Comparison of ENCODE assay signal across 8 cellular contexts in genomic region chr10:101120884-101121660, GRCh38. TPM values are rescaled to one million over a fixed set of nuclear protein-coding genes. Genes with fewer than 3 reads are reported as not detected.
DNase-seq lines count a peak whose midpoint lies in the region; ATAC-seq and TF ChIP-seq lines count a peak whose summit lies in the region.

No MANE protein-coding gene starts in this region.

- CTCF ChIA-PET in MCF 10A (lab: Yijun Ruan, JAX), result interaction anchor here (0.6 to 2.9 kb wide), 2 partner anchors 21 to 207 kb away, joined by 3 to 13 read pairs; no protein-coding TSS in a partner anchor
- CTCF ChIA-PET in PC-3 (lab: Charles Lee), result no interaction called here

- H3K9me2 ChIP-seq in PC-3 (replicated peaks; ENCODE audit: low read length), result no peaks in the 10 kb centered on the region

- H3K4me1 ChIP-seq in breast epithelium, result peaks cover 3 to 11% of the 10 kb centered on the region in 2 donors
- H3K4me1 ChIP-seq in PC-3 (ENCODE audit: insufficient read depth, low read length), result no peaks in the 10 kb centered on the region; the same call in 1 of the 2 replicates

- peaks cover 0 to 73% of the 10 kb centered on the region in 2 donors for H3K27me3 ChIP-seq in breast epithelium
- peaks cover 9% of the 10 kb centered on the region; the same call in 1 of the 2 replicates for H3K27me3 ChIP-seq in PC-3 (ENCODE audit: low read length)

- peaks cover 48% of the 10 kb centered on the region for H3K27me3 Mint-ChIP-seq in MCF 10A (ENCODE audit: insufficient read depth, unreplicated experiment)
- H3K27me3 Mint-ChIP-seq in activated T-helper 2 cell treated with anti-CD3 and anti-CD28 coated beads, Interferon-gamma antibody, Interleukin-2, Interleukin-4, amounts not matched to agents 10 μg/mL and 5 μg/mL and 100 μg/mL, durations not matched to agents 14 hours and 24 hours and 36 hours (ENCODE audit: low read depth), result peaks cover 67% of the 10 kb centered on the region

- H4K20me1 ChIP-seq in PC-3 (ENCODE audit: low read length), result no peaks in the 10 kb centered on the region

- H3F3A ChIP-seq in PC-3 (ENCODE audit: low read length, unreplicated experiment), result no peaks in the 10 kb centered on the region

- no peak overlapping the region for H3K9ac ChIP-seq in PC-3 (ENCODE audit: low read length)

- H3K4me2 ChIP-seq in PC-3 (ENCODE audit: low read length), result no peak overlapping the region

- POLR2A ChIA-PET in MCF 10A (lab: Yijun Ruan, JAX) (no interaction called here), PC-3 (lab: Charles Lee; ENCODE audit: unreplicated experiment) (no interaction called here)

- H3K36me3 Mint-ChIP-seq in MCF 10A (ENCODE audit: insufficient read depth, unreplicated experiment), result no peaks in the 10 kb centered on the region
- no peaks in the 10 kb centered on the region for H3K36me3 Mint-ChIP-seq in activated T-helper 2 cell treated with anti-CD3 and anti-CD28 coated beads, Interferon-gamma antibody, Interleukin-2, Interleukin-4, amounts not matched to agents 10 μg/mL and 5 μg/mL and 100 μg/mL, durations not matched to agents 14 hours and 24 hours and 36 hours (ENCODE audit: low read depth)
- no peaks in the 10 kb centered on the region for H3K36me3 Mint-ChIP-seq in stimulated activated effector memory CD8-positive, alpha-beta T cell treated with anti-CD3 and anti-CD28 coated beads, Interleukin-12 subunit alpha, Interleukin-12 subunit beta, amount 100 ng/mL, for 72 hours

- DNase-seq in breast epithelium (ENCODE audit: low spot score in 2 of 2), result no peak
- DNase-seq in MCF 10A (ENCODE audit: unreplicated experiment), result no peak
- DNase-seq in activated T-helper 2 cell treated with anti-CD3 and anti-CD28 coated beads, Interferon-gamma antibody, Interleukin-2, Interleukin-4, amounts not matched to agents 10 μg/mL and 5 μg/mL and 100 μg/mL, durations not matched to agents 14 hours and 24 hours and 36 hours (ENCODE audit: low spot score), result no peak
- no peak for DNase-seq in stimulated activated effector memory CD8-positive, alpha-beta T cell treated with anti-CD3 and anti-CD28 coated beads, Interleukin-12 subunit alpha, Interleukin-12 subunit beta, amount 100 ng/mL, for 72 hours (ENCODE audit: low spot score in 2 of 2)
- DNase-seq in PC-3, result no peak
- DNase-seq in SIG-M5 (lab: John Stamatoyannopoulos, UW), result no peak
- no peak for DNase-seq in NCI-H345 treated with DMSO at 0.1 percent for 48 hours (lab: John Stamatoyannopoulos, UW; ENCODE audit: unreplicated experiment)

- TF ChIP-seq CTCF in breast epithelium (IDR thresholded peaks at IDR 0.05) (no peak), MCF 10A (IDR thresholded peaks at IDR 0.05; ENCODE audit: unreplicated experiment) (no peak), PC-3 (conservative IDR thresholded peaks at IDR 0.05; ENCODE audit: low read depth, low read length) (no peak)

- H3K36me3 ChIP-seq in breast epithelium, result no peaks in the 10 kb centered on the region
- no peaks in the 10 kb centered on the region for H3K36me3 ChIP-seq in PC-3 (ENCODE audit: low read depth, low read length)

- no peak overlapping the region for H3K4me3 Mint-ChIP-seq in MCF 10A (ENCODE audit: unreplicated experiment)
- peak overlapping the region; percentile 85 for H3K4me3 Mint-ChIP-seq in activated T-helper 2 cell treated with anti-CD3 and anti-CD28 coated beads, Interferon-gamma antibody, Interleukin-2, Interleukin-4, amounts not matched to agents 10 μg/mL and 5 μg/mL and 100 μg/mL, durations not matched to agents 14 hours and 24 hours and 36 hours (ENCODE audit: low read depth)
- H3K4me3 Mint-ChIP-seq in stimulated activated effector memory CD8-positive, alpha-beta T cell treated with anti-CD3 and anti-CD28 coated beads, Interleukin-12 subunit alpha, Interleukin-12 subunit beta, amount 100 ng/mL, for 72 hours, result peak overlapping the region; percentile 89

- TF ChIP-seq POLR2A in breast epithelium (IDR thresholded peaks at IDR 0.05), result no peak

- H3K9me3 ChIP-seq in breast epithelium (no peaks in the 10 kb centered on the region), iPS-18c (ENCODE audit: control insufficient read depth, insufficient read depth, low read length) (peaks cover 4% of the 10 kb centered on the region), PC-3 (ENCODE audit: low read length) (no peaks in the 10 kb centered on the region)

- ATAC-seq in stimulated activated effector memory CD8-positive, alpha-beta T cell treated with anti-CD3 and anti-CD28 coated beads, Interleukin-12 subunit alpha, Interleukin-12 subunit beta, amount 100 ng/mL, for 72 hours, result peak; percentile 83
- ATAC-seq in PC-3, result no peak

- no peaks in the 10 kb centered on the region for H3K9me3 Mint-ChIP-seq in MCF 10A (ENCODE audit: unreplicated experiment)
- H3K9me3 Mint-ChIP-seq in activated T-helper 2 cell treated with anti-CD3 and anti-CD28 coated beads, Interferon-gamma antibody, Interleukin-2, Interleukin-4, amounts not matched to agents 10 μg/mL and 5 μg/mL and 100 μg/mL, durations not matched to agents 14 hours and 24 hours and 36 hours, result no peaks in the 10 kb centered on the region
- H3K9me3 Mint-ChIP-seq in stimulated activated effector memory CD8-positive, alpha-beta T cell treated with anti-CD3 and anti-CD28 coated beads, Interleukin-12 subunit alpha, Interleukin-12 subunit beta, amount 100 ng/mL, for 72 hours, result no peaks in the 10 kb centered on the region

- no peak overlapping the region for H2AFZ ChIP-seq in PC-3 (ENCODE audit: low read length)

- H3K79me2 ChIP-seq in PC-3 (ENCODE audit: low read length), result no peaks in the 10 kb centered on the region

- no peak overlapping the region for H3K27ac Mint-ChIP-seq in MCF 10A (ENCODE audit: low read depth, unreplicated experiment)
- H3K27ac Mint-ChIP-seq in activated T-helper 2 cell treated with anti-CD3 and anti-CD28 coated beads, Interferon-gamma antibody, Interleukin-2, Interleukin-4, amounts not matched to agents 10 μg/mL and 5 μg/mL and 100 μg/mL, durations not matched to agents 14 hours and 24 hours and 36 hours, result no peak overlapping the region
- H3K27ac Mint-ChIP-seq in stimulated activated effector memory CD8-positive, alpha-beta T cell treated with anti-CD3 and anti-CD28 coated beads, Interleukin-12 subunit alpha, Interleukin-12 subunit beta, amount 100 ng/mL, for 72 hours, result peak overlapping the region; percentile 94

- intact Hi-C loops in breast epithelium (cut with DNase I; ENCODE audit: low total_unique reads), result no loop called here
- intact Hi-C loops in MCF 10A (cut with micrococcal nuclease), result no loop called here
- intact Hi-C loops in activated T-helper 2 cell treated with anti-CD3 and anti-CD28 coated beads, Interferon-gamma antibody, Interleukin-2, Interleukin-4, amounts not matched to agents 10 μg/mL and 5 μg/mL and 100 μg/mL, durations not matched to agents 14 hours and 24 hours and 36 hours (cut with micrococcal nuclease), result loop anchor here (5.0 kb wide), 1 partner anchor 74 kb away; no protein-coding TSS in a partner anchor
- intact Hi-C loops in PC-3 (cut with micrococcal nuclease), result no loop called here

- H3K4me1 Mint-ChIP-seq in MCF 10A (ENCODE audit: insufficient read depth, unreplicated experiment), result peaks cover 8% of the 10 kb centered on the region
- peaks cover 15% of the 10 kb centered on the region for H3K4me1 Mint-ChIP-seq in activated T-helper 2 cell treated with anti-CD3 and anti-CD28 coated beads, Interferon-gamma antibody, Interleukin-2, Interleukin-4, amounts not matched to agents 10 μg/mL and 5 μg/mL and 100 μg/mL, durations not matched to agents 14 hours and 24 hours and 36 hours (ENCODE audit: low read depth)
- peaks cover 30% of the 10 kb centered on the region for H3K4me1 Mint-ChIP-seq in stimulated activated effector memory CD8-positive, alpha-beta T cell treated with anti-CD3 and anti-CD28 coated beads, Interleukin-12 subunit alpha, Interleukin-12 subunit beta, amount 100 ng/mL, for 72 hours

- H3K4me3 ChIP-seq in breast epithelium (peak overlapping the region; percentile 42 to 67 (median 52)), iPS-18c (ENCODE audit: insufficient read depth, low read depth, low read length) (peak overlapping the region; percentile 30), PC-3 (ENCODE audit: low read length) (no peak overlapping the region)

- H3K27ac ChIP-seq in breast epithelium (no peak overlapping the region), PC-3 (ENCODE audit: low read length) (no peak overlapping the region)

- no TSS peak for BruUV-seq in MCF 10A (replicated peaks; lab: Mats Ljungman, UMichigan)
- no TSS peak for BruUV-seq in PC-3 (replicated peaks; lab: Mats Ljungman, UMichigan)

RNA-seq across cellular contexts. Expression of gene TLX1, which starts 10.0 kb away (rescaled TPM):
- total RNA-seq in breast epithelium, result not detected
- not detected in 2 replicates for total RNA-seq in MCF 10A (2022)
- not detected in 2 replicates for total RNA-seq in activated T-helper 2 cell treated with anti-CD3 and anti-CD28 coated beads, Interferon-gamma antibody, Interleukin-2, Interleukin-4, amounts not matched to agents 10 μg/mL and 5 μg/mL and 100 μg/mL, durations not matched to agents 14 hours and 24 hours and 36 hours
- total RNA-seq in PC-3 (2014; rRNA removed), result not detected in 2 replicates

RNA-seq across cellular contexts. Expression of gene KAZALD1, which starts 59.3 kb away (rescaled TPM):
- 1 to 10 TPM; 2.8 to 4.9 (median 4.5) TPM for total RNA-seq in breast epithelium
- total RNA-seq in MCF 10A (2022), result 2.4 and 6.7 TPM in 2 replicates
- total RNA-seq in activated T-helper 2 cell treated with anti-CD3 and anti-CD28 coated beads, Interferon-gamma antibody, Interleukin-2, Interleukin-4, amounts not matched to agents 10 μg/mL and 5 μg/mL and 100 μg/mL, durations not matched to agents 14 hours and 24 hours and 36 hours, result 0.55 and 0.67 TPM in 2 replicates
- 24.9 and 25.1 TPM in 2 replicates for total RNA-seq in PC-3 (2014; rRNA removed)
